ENCODE assay signal across 17 cellular contexts in genomic region chr3:115704661-115705338, GRCh38.
A peak's percentile ranks its signal among the peaks of the same experiment; 100 is the strongest.
DNase-seq lines count a peak whose midpoint lies in the region; ATAC-seq, FAIRE-seq and TF ChIP-seq lines count a peak whose summit lies in the region.
"Had no signal": no experiment of that assay in that cellular context is flagged by ENCODE, and none has a peak within 500 bp of the region (broad histone marks: within the 10 kb centered on the region; RNA-seq: fewer than 3 reads in every experiment).

No MANE protein-coding gene starts in this region.

- no peaks in the 10 kb centered on the region for H3K27me3 Mint-ChIP-seq in mesothelial cell of epicardium (ENCODE audit: low read depth)

- H3K27ac Mint-ChIP-seq in mesothelial cell of epicardium: no peak overlapping the region
- H3K27ac Mint-ChIP-seq: activated naive CD8-positive, alpha-beta T cell had no signal

- no peak for TF ChIP-seq POLR2A in A549 (IDR thresholded peaks at IDR 0.05; ENCODE audit: low read length)

- peaks cover 19% of the 10 kb centered on the region for H3K4me1 ChIP-seq in A549
- H3K4me1 ChIP-seq: parathyroid adenoma had no signal

- 54% methylated on average over 4 of the region's 4 CpGs for WGBS in A549 (ENCODE audit: missing lambda C conversion rate)

- POLR2A ChIA-PET in A549 (lab: Yijun Ruan, JAX): no interaction called here

- FAIRE-seq in A549 (lab: Jason Lieb, UNC): no peak
- FAIRE-seq: endothelial cell of umbilical vein had no signal

- peak overlapping the region; percentile 27; the same call in 2 of the 3 replicates for H3K4me2 ChIP-seq in A549

- H3K4me3 Mint-ChIP-seq in mesothelial cell of epicardium: no peak overlapping the region
- H3K4me3 Mint-ChIP-seq: activated naive CD8-positive, alpha-beta T cell had no signal

- DNase-seq in A549 (ENCODE audit: low read depth in 1 of 2, low spot score in 1 of 2): no peak
- peak; percentile 0 for DNase-seq in NCI-H69 (lab: John Stamatoyannopoulos, UW)
- DNase-seq in choroid plexus epithelial cell (ENCODE audit: low read depth): peak; percentile 56
- no peak for DNase-seq in mesothelial cell of epicardium (ENCODE audit: low spot score in 2 of 2, unreplicated experiment in 2 of 2)
- no peak for DNase-seq in NCI-H82 (lab: John Stamatoyannopoulos, UW)
- DNase-seq: activated CD8-positive, alpha-beta memory T cell treated with anti-CD3 and anti-CD28 coated beads, Interleukin-2, amount 50 U/mL, for 4 hours; Calu3; cerebellar nuclear complex; MM.1S; NCI-H345 had no signal

- H3K4me3 ChIP-seq in A549: no peak overlapping the region
- no peak overlapping the region for H3K4me3 ChIP-seq in choroid plexus epithelial cell (ENCODE audit: low read depth, low read length)

- CTCF ChIA-PET in A549 (lab: Yijun Ruan, JAX): interaction anchor here (1.1 to 1.6 kb wide), 2 partner anchors 11 to 80 kb away, joined by 3 to 4 read pairs; no protein-coding TSS in a partner anchor

- no peak for TF ChIP-seq RAD21 in A549 (conservative IDR thresholded peaks at IDR 0.05 in 1 of 2, IDR thresholded peaks at IDR 0.05 in 1 of 2)

- no peaks in the 10 kb centered on the region for H3K36me3 Mint-ChIP-seq in mesothelial cell of epicardium
- H3K36me3 Mint-ChIP-seq: activated naive CD8-positive, alpha-beta T cell had no signal

- no peak for TF ChIP-seq CTCF in A549 (IDR thresholded peaks at IDR 0.05)
- no peak for TF ChIP-seq CTCF in choroid plexus epithelial cell (conservative IDR thresholded peaks at IDR 0.05; ENCODE audit: low read depth, low read length)
- no peak for TF ChIP-seq CTCF in mesothelial cell of epicardium (IDR thresholded peaks at IDR 0.05; ENCODE audit: unreplicated experiment)

- ATAC-seq in A549 (no peak), GM19351 (IDR thresholded peaks at IDR 0.05; ENCODE audit: unreplicated experiment) (peak; percentile 82), HG03442 (IDR thresholded peaks at IDR 0.05; ENCODE audit: unreplicated experiment) (no peak), GM21515 (IDR thresholded peaks at IDR 0.05; ENCODE audit: unreplicated experiment) (no peak)
- ATAC-seq: Panc1 had no signal

- no peaks in the 10 kb centered on the region for H3K9me3 ChIP-seq in A549

- H3K4me1 Mint-ChIP-seq in mesothelial cell of epicardium: peaks cover 2% of the 10 kb centered on the region

- H3K9me3 Mint-ChIP-seq in mesothelial cell of epicardium: no peaks in the 10 kb centered on the region

- TF ChIP-seq EP300 in A549 (IDR thresholded peaks at IDR 0.05): no peak

- no peak overlapping the region for H3K27ac ChIP-seq in A549
- H3K27ac ChIP-seq: parathyroid adenoma had no signal

TF ChIP-seq in A549, 52 proteins besides CTCF, POLR2A, EP300 and RAD21:
- TF ChIP-seq HOXB13 (CRISPR knock-in tag; IDR thresholded peaks at IDR 0.05; ENCODE audit: low read depth) (no peak), ZFP36 (IDR thresholded peaks at IDR 0.05; ENCODE audit: borderline replicate concordance, partially characterized antibody) (no peak)

Comparison
In these comparisons a context has a peak if more than half of its experiments do, and no peak if none do; other contexts are left out.
1. DNase-seq: peak in NCI-H69 (single experiment) and choroid plexus epithelial cell (single experiment); none in A549 (0 of 2), mesothelial cell of epicardium (0 of 2) and NCI-H82 (single experiment).